Comparison of ENCODE assay signal across 13 cellular contexts in the genomic region with DNA sequence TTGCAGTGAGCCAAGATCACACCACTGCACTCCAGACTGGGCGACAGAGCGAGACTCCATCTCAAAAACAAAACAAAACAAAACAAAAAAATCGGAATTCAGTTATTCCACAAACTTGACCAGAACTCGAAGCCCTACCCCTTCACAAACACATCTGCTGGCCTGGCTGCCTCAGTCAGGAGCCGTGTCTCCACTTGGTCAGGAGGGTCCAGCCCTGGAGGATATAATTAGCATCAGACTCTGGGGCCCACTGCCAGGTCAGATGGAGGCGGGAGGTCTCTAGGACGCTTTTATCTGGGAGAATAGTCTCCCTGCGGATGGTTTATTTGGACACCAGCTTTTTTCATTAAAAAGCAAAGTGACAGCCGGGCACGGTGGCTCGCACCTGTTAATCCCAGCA. TPM values are rescaled to one million over a fixed set of nuclear protein-coding genes. Genes with fewer than 3 reads are reported as not detected.
DNase-seq lines count a peak whose midpoint lies in the region; ATAC-seq and TF ChIP-seq lines count a peak whose summit lies in the region.
"Had no signal": no experiment of that assay in that cellular context is flagged by ENCODE, and none has a peak within 500 bp of the region (broad histone marks: within the 10 kb centered on the region; RNA-seq: fewer than 3 reads in every experiment).

No MANE protein-coding gene starts in this region.

- H3K4me3 ChIP-seq in choroid plexus epithelial cell (ENCODE audit: low read depth, low read length) (no peak overlapping the region), right cardiac atrium (ENCODE audit: low read length) (no peak overlapping the region), stomach (no peak overlapping the region)
- H3K4me3 ChIP-seq: mucosa of descending colon, thyroid gland had no signal

- H3K27me3 ChIP-seq in right cardiac atrium (ENCODE audit: control insufficient read depth, insufficient read depth) (no peaks in the 10 kb centered on the region), stomach (no peaks in the 10 kb centered on the region)
- H3K27me3 ChIP-seq: thyroid gland had no signal

- TF ChIP-seq CTCF in choroid plexus epithelial cell (conservative IDR thresholded peaks at IDR 0.05; ENCODE audit: low read depth, low read length), result no peak
- TF ChIP-seq CTCF in stomach (IDR thresholded peaks at IDR 0.05), result no peak

- DNase-seq in EH (ENCODE audit: low read depth) (peak; percentile 45), choroid plexus epithelial cell (ENCODE audit: low read depth) (peak; percentile 44), right cardiac atrium (peak in 2 of 3 donors; percentile 80 to 83), stomach (no peak), COLO668 (lab: John Stamatoyannopoulos, UW; ENCODE audit: unreplicated experiment) (no peak), D341Med (ENCODE audit: low spot score) (no peak), NCI-H82 treated with DMSO at 0.1 percent for 48 hours (lab: John Stamatoyannopoulos, UW; ENCODE audit: unreplicated experiment) (no peak)
- DNase-seq: NCI-H187, NCI-H524, PC-3, thyroid gland had no signal

- WGBS in right cardiac atrium, result 46% methylated on average over 11 of the region's 11 CpGs
- 64 to 74% (median 68%) methylated on average over 11 of the region's 11 CpGs for WGBS in stomach, 5 donors

- no peak for TF ChIP-seq POLR2A in stomach (IDR thresholded peaks at IDR 0.05)

- no peaks in the 10 kb centered on the region for H3K9me3 ChIP-seq in right cardiac atrium (ENCODE audit: control insufficient read depth, low read length)
- no peaks in the 10 kb centered on the region for H3K9me3 ChIP-seq in stomach
- H3K9me3 ChIP-seq: mucosa of descending colon, thyroid gland had no signal

- H3K4me1 ChIP-seq in right cardiac atrium (ENCODE audit: control insufficient read depth, insufficient read depth, low read length), result peaks cover 32% of the 10 kb centered on the region
- H3K4me1 ChIP-seq in stomach, result peaks cover 25 to 97% (median 73%) of the 10 kb centered on the region in 4 donors

- no peak for TF ChIP-seq EP300 in stomach (IDR thresholded peaks at IDR 0.05)

- ATAC-seq in right cardiac atrium (peak; percentile 43 to 59), HG02623 (IDR thresholded peaks at IDR 0.05; ENCODE audit: unreplicated experiment) (no peak)
- ATAC-seq: PC-3 had no signal

- H3K27ac ChIP-seq in right cardiac atrium (ENCODE audit: low read length), result peak overlapping the region; percentile 48
- peak overlapping the region in 3 of 5 donors; percentile 58 to 84 (median 69) for H3K27ac ChIP-seq in stomach

- intact Hi-C loops in right cardiac atrium (cut with DNase I), result loop anchor here in 1 of 4 donors (10.0 kb wide), 1 partner anchor 49 kb away; no protein-coding TSS in a partner anchor
- intact Hi-C loops in stomach (cut with DNase I; ENCODE audit: low total_unique reads), result no loop called here

- no peaks in the 10 kb centered on the region for H3K36me3 ChIP-seq in stomach
- H3K36me3 ChIP-seq: thyroid gland had no signal

RNA-seq across cellular contexts. Expression of gene ELL, which starts 8.0 kb away (rescaled TPM):
- total RNA-seq in right cardiac atrium (10 to 100 TPM; 12.6 to 19.0 (median 14.0) TPM), stomach (10 to 100 TPM in 3 of 5 donors, 1 to 10 TPM in 2; 8.0 to 88.7 (median 13.5) TPM)
- polyA plus RNA-seq in right cardiac atrium (9.3 TPM), stomach (10 to 100 TPM in 1 of 3 donors, 1 to 10 TPM in 2; 4.1 to 12.7 (median 8.1) TPM)

RNA-seq across cellular contexts. Expression of gene FKBP8, which starts 29.5 kb away (rescaled TPM):
- 100 to 1,000 TPM; 204 to 236 (median 213) TPM for total RNA-seq in right cardiac atrium
- 285 TPM for polyA plus RNA-seq in right cardiac atrium
- 100 to 1,000 TPM in 4 of 5 donors, 10 to 100 TPM in 1; 87.8 to 819 (median 197) TPM for total RNA-seq in stomach
- 100 to 1,000 TPM; 157 to 254 (median 249) TPM for polyA plus RNA-seq in stomach

RNA-seq across cellular contexts. Expression of gene KXD1, which starts 43.8 kb away (rescaled TPM):
- 10 to 100 TPM; 47.8 to 55.4 (median 52.2) TPM for total RNA-seq in right cardiac atrium
- polyA plus RNA-seq in right cardiac atrium, result 49.0 TPM
- 100 to 1,000 TPM in 2 of 5 donors, 10 to 100 TPM in 3; 30.8 to 513 (median 55.4) TPM for total RNA-seq in stomach
- polyA plus RNA-seq in stomach, result 100 to 1,000 TPM in 1 of 3 donors, 10 to 100 TPM in 2; 71.0 to 131 (median 84.5) TPM

RNA-seq across cellular contexts. Expression of gene UBA52, which starts 57.8 kb away (rescaled TPM):
- 100 to 1,000 TPM; 712 to 793 (median 725) TPM for total RNA-seq in right cardiac atrium
- 622 TPM for polyA plus RNA-seq in right cardiac atrium
- 100 to 1,000 TPM in 4 of 5 donors, 10 to 100 TPM in 1; 84.3 to 596 (median 358) TPM for total RNA-seq in stomach
- polyA plus RNA-seq in stomach, result 1,000 to 10,000 TPM; 1,291 to 1,681 (median 1,311) TPM

Comparison
In these comparisons a context has a peak if more than half of its experiments do, and no peak if none do; other contexts are left out.
1. DNase-seq: peak in EH (single experiment), choroid plexus epithelial cell (single experiment) and right cardiac atrium (2 of 3); none in stomach (single experiment), COLO668 (single experiment), D341Med (single experiment) and NCI-H82 treated with DMSO at 0.1 percent for 48 hours (single experiment).